In genomic region chr12:12736759-12737676, GRCh38 we compare ENCODE assay signal across 8 cellular contexts. TPM values are rescaled to one million over a fixed set of nuclear protein-coding genes. Genes with fewer than 3 reads are reported as not detected.
DNase-seq lines count a peak whose midpoint lies in the region; ATAC-seq and TF ChIP-seq lines count a peak whose summit lies in the region.

No MANE protein-coding gene starts in this region.

- H3K4me1 ChIP-seq in mucosa of stomach (ENCODE audit: control insufficient read depth, insufficient read depth, low read length) (peaks cover 7% of the 10 kb centered on the region), aorta (ENCODE audit: control insufficient read depth in 1 of 2, insufficient read depth in 2 of 2, low read length in 2 of 2) (peaks cover 0 to 3% of the 10 kb centered on the region in 2 donors)

- no peaks in the 10 kb centered on the region for H3K27me3 ChIP-seq in mucosa of stomach (ENCODE audit: control insufficient read depth, insufficient read depth, low read length)
- H3K27me3 ChIP-seq in aorta (ENCODE audit: control insufficient read depth in 1 of 2, insufficient read depth in 2 of 2, low read length in 1 of 2), result no peaks in the 10 kb centered on the region

- no peaks in the 10 kb centered on the region for H3K9me3 Mint-ChIP-seq in effector memory CD8-positive, alpha-beta T cell

- H3K4me3 ChIP-seq in WI38 (ENCODE audit: low read depth, low read length), result peak overlapping the region; percentile 56
- no peak overlapping the region for H3K4me3 ChIP-seq in mucosa of stomach (ENCODE audit: low read length)
- no peak overlapping the region for H3K4me3 ChIP-seq in aorta (ENCODE audit: low read length in 2 of 2)

- H3K36me3 Mint-ChIP-seq in effector memory CD8-positive, alpha-beta T cell (ENCODE audit: insufficient read depth), result peaks cover 7% of the 10 kb centered on the region

- WGBS in aorta, 2 donors, result 32 to 41% methylated on average over 9 of the region's 9 CpGs

- peak; percentile 70 for TF ChIP-seq CTCF in LNCAP (IDR thresholded peaks at IDR 0.05)
- peak; percentile 57 for TF ChIP-seq CTCF in WI38 (IDR thresholded peaks at IDR 0.05; ENCODE audit: low read depth, low read length)

- H3K27ac ChIP-seq in aorta (ENCODE audit: low read depth in 1 of 2, low read length in 2 of 2), result no peak overlapping the region

- intact Hi-C loops in aorta (cut with DNase I), result no loop called here

- peak overlapping the region; percentile 71 to 81 for H3K4me3 Mint-ChIP-seq in effector memory CD8-positive, alpha-beta T cell

- H3K27me3 Mint-ChIP-seq in effector memory CD8-positive, alpha-beta T cell, result no peaks in the 10 kb centered on the region

- ATAC-seq in GM21786 (IDR thresholded peaks at IDR 0.05; ENCODE audit: unreplicated experiment), result peak; percentile 67
- ATAC-seq in effector memory CD8-positive, alpha-beta T cell (replicated peaks), result peak; percentile 93
- ATAC-seq in aorta (ENCODE audit: low FRiP score), result peak; percentile 79

- H3K4me1 Mint-ChIP-seq in effector memory CD8-positive, alpha-beta T cell (ENCODE audit: low read depth in 2 of 2), result peaks cover 19 to 30% of the 10 kb centered on the region in 2 donors

- H3K36me3 ChIP-seq in mucosa of stomach (ENCODE audit: control insufficient read depth, insufficient read depth, low read length), result no peaks in the 10 kb centered on the region
- no peaks in the 10 kb centered on the region for H3K36me3 ChIP-seq in aorta (ENCODE audit: control insufficient read depth in 1 of 2, insufficient read depth in 2 of 2, low read length in 1 of 2)

- H3K27ac Mint-ChIP-seq in effector memory CD8-positive, alpha-beta T cell, result peak overlapping the region; percentile 90 to 95

- peak overlapping the region; percentile 36 for H3K9ac ChIP-seq in mucosa of stomach (ENCODE audit: low read length)

- peak; percentile 26 for DNase-seq in NCI-H2029 treated with DMSO at 0.1 percent for 48 hours (lab: John Stamatoyannopoulos, UW)
- DNase-seq in NCI-H2029 (lab: John Stamatoyannopoulos, UW), result no peak
- DNase-seq in effector memory CD8-positive, alpha-beta T cell, result peak; percentile 48 to 64 (median 53)
- DNase-seq in aorta, result no peak

- no peaks in the 10 kb centered on the region for H3K9me3 ChIP-seq in mucosa of stomach (ENCODE audit: control insufficient read depth, low read length)
- H3K9me3 ChIP-seq in aorta (ENCODE audit: control insufficient read depth, low read length), result no peaks in the 10 kb centered on the region

RNA-seq across cellular contexts. Expression of gene CDKN1B, which starts 19.9 kb away (rescaled TPM):
- 10 to 100 TPM; 40.3 to 56.0 TPM for total RNA-seq in aorta
- polyA plus RNA-seq in aorta, result 10 to 100 TPM; 47.6 to 64.3 TPM

RNA-seq across cellular contexts. Expression of gene GPR19, which starts 41.0 kb away (rescaled TPM):
- total RNA-seq in aorta, result under 1 TPM in 1 of 2 donors, not detected in 1; 0.36 TPM
- under 1 TPM in 1 of 2 donors, not detected in 1; 0.18 TPM for polyA plus RNA-seq in aorta

RNA-seq across cellular contexts. Expression of gene APOLD1, which starts 48.4 kb away (rescaled TPM):
- 10 to 100 TPM; 20.2 to 94.0 TPM for total RNA-seq in aorta
- under 1 TPM; 0.67 to 0.75 TPM for polyA plus RNA-seq in aorta

Comparison
In these comparisons a context has a peak if more than half of its experiments do, and no peak if none do; other contexts are left out.
1. DNase-seq: peak in NCI-H2029 treated with DMSO at 0.1 percent for 48 hours (single experiment) and effector memory CD8-positive, alpha-beta T cell (3 of 3); none in NCI-H2029 (single experiment) and aorta (0 of 2).
2. Peak in every context shown above with its lines, with median percentiles within 50 percentile points of each other: ATAC-seq.